In the genomic region with DNA sequence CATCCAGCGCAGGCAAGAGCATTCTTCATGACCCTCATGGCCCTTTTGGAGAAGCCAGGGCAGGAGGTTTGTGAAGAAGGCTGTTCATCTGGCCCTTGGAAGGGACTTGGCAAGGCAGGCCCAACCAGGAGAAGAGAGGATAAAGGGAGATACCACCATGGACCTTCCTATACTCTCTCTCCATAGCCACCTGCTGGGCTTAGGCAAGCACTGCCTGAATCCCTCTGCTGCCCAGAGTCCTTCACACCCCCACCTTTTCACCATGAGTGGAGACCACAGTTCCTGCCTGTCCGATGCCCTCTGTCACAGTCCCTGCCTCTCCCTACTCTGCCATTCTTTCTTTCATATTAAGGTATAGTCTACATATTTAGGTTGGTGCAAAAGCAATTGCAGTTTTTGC, we compare ENCODE assay signal across 8 cellular contexts. TPM values are rescaled to one million over a fixed set of nuclear protein-coding genes. Genes with fewer than 3 reads are reported as not detected.
DNase-seq lines count a peak whose midpoint lies in the region; ATAC-seq, FAIRE-seq and TF ChIP-seq lines count a peak whose summit lies in the region.

No MANE protein-coding gene starts in this region.

- H3K27me3 ChIP-seq in DND-41 (ENCODE audit: insufficient read depth, low read length, poor library complexity) = no peaks in the 10 kb centered on the region
- H3K27me3 ChIP-seq in HepG2 (ENCODE audit: control insufficient read depth in 1 of 2, insufficient read depth in 2 of 2, low read length in 2 of 2) = no peaks in the 10 kb centered on the region; a peak in 1 of 5 replicates

- peak; percentile 94 for FAIRE-seq in HepG2 (lab: Jason Lieb, UNC)

- ATAC-seq in DND-41 (ENCODE audit: insufficient read depth, low read depth) (peak; percentile 63), WTC11 (peak; percentile 81), HepG2 (peak; percentile 100), GM19328 (IDR thresholded peaks at IDR 0.05; ENCODE audit: unreplicated experiment) (no peak)

- H3K4me1 ChIP-seq in DND-41 (ENCODE audit: insufficient read depth, low read length) = no peaks in the 10 kb centered on the region
- no peaks in the 10 kb centered on the region for H3K4me1 ChIP-seq in HepG2 (ENCODE audit: insufficient read depth, low read length)

- no peak overlapping the region for H3K4me3 ChIP-seq in DND-41 (ENCODE audit: low read depth in 1 of 2, low read length in 2 of 2)
- no peak overlapping the region for H3K4me3 ChIP-seq in HepG2 (replicated peaks in 1 of 3; ENCODE audit: insufficient read depth in 1 of 3, low read depth in 2 of 3, low read length in 3 of 3)

- H3K36me3 ChIP-seq in DND-41 (ENCODE audit: insufficient read depth, low read length) (no peaks in the 10 kb centered on the region), HepG2 (replicated peaks in 1 of 2; ENCODE audit: control insufficient read depth in 1 of 2, insufficient read depth in 2 of 2, low read length in 2 of 2) (no peaks in the 10 kb centered on the region)

- intact Hi-C loops in HepG2 (cut with micrococcal nuclease; ENCODE audit: unreplicated experiment) = loop anchor here (1.0 to 10.0 kb wide), 3 partner anchors 82 to 205 kb away; no protein-coding TSS in a partner anchor

- no peaks in the 10 kb centered on the region for H3K36me3 Mint-ChIP-seq in WTC11

- TF ChIP-seq EP300 in HepG2 (IDR thresholded peaks at IDR 0.05; ENCODE audit: low read depth in 2 of 2, low read length in 2 of 2) (no peak), HepG2 (CRISPR knock-in tag; IDR thresholded peaks at IDR 0.05; ENCODE audit: borderline replicate concordance) (no peak)

- 0 out of 2 replicates have a peak, but pooled peaks cover 3% of the 10 kb centered on the region for H3K27me3 Mint-ChIP-seq in WTC11 (ENCODE audit: low read depth)

- no peak overlapping the region for H3K4me3 Mint-ChIP-seq in WTC11

- no peak overlapping the region for H2AFZ ChIP-seq in DND-41 (ENCODE audit: low read depth, low read length)
- no peak overlapping the region for H2AFZ ChIP-seq in HepG2 (ENCODE audit: low read length)

- peak; percentile 39 for TF ChIP-seq CTCF in DND-41 (IDR thresholded peaks at IDR 0.05; ENCODE audit: borderline replicate concordance, extremely low read depth, low read length, poor library complexity, severe bottlenecking)
- TF ChIP-seq CTCF in WTC11 (IDR thresholded peaks at IDR 0.05) = no peak
- TF ChIP-seq CTCF in HepG2 (CRISPR knock-in tag; IDR thresholded peaks at IDR 0.05) = peak; percentile 71

- H3K9me3 ChIP-seq in DND-41 (ENCODE audit: insufficient read depth, low read length, severe bottlenecking) (no peaks in the 10 kb centered on the region), HepG2 (ENCODE audit: low read length) (no peaks in the 10 kb centered on the region)

- no peaks in the 10 kb centered on the region for H3K4me1 Mint-ChIP-seq in WTC11

- peak; percentile 54 for TF ChIP-seq RAD21 in HepG2 (CRISPR knock-in tag; IDR thresholded peaks at IDR 0.05)

- no peak for TF ChIP-seq POLR2A in HepG2 (IDR thresholded peaks at IDR 0.05; ENCODE audit: insufficient read depth in 1 of 2, low read depth in 2 of 2, low read length in 2 of 2)

- DNase-seq in DND-41 (no peak), HEK293T (ENCODE audit: extremely low spot score) (peak; percentile 57), WTC11 (ENCODE audit: low spot score) (no peak), HepG2 (ENCODE audit: low spot score) (peak; percentile 66), H4 (ENCODE audit: low spot score) (no peak), A172 (ENCODE audit: low spot score) (no peak)
- DNase-seq in stimulated activated CD4-positive, alpha-beta T cell treated with anti-CD3 and anti-CD28 coated beads, Interleukin-15, amount 100 ng/mL, for 24 hours = no peak

- in situ Hi-C loops in HepG2 (cut with HindIII; ENCODE audit: extremely low pct_ligation_motif_present, low pct_unique_long_range_greater_than_20kb) = no loop called here

- no TSS peak for BruUV-seq in HepG2 (replicated peaks; lab: Mats Ljungman, UMichigan)

- WGBS in HepG2 (ENCODE audit: low lambda C conversion rate) = 39% methylated on average over 2 of the region's 2 CpGs

- H3K79me2 ChIP-seq in DND-41 (ENCODE audit: insufficient read depth, low read length) = no peaks in the 10 kb centered on the region
- H3K79me2 ChIP-seq in HepG2 (ENCODE audit: insufficient read depth, low read length) = no peaks in the 10 kb centered on the region

- no peaks in the 10 kb centered on the region for H4K20me1 ChIP-seq in DND-41 (ENCODE audit: insufficient read depth, low read length)
- no peaks in the 10 kb centered on the region for H4K20me1 ChIP-seq in HepG2 (ENCODE audit: insufficient read depth, low read length)

- CTCF ChIA-PET in HEK293T (lab: Yijun Ruan, JAX) (no interaction called here), WTC11 (lab: Charles Lee) (interaction anchor here (1.0 to 1.6 kb wide), 2 partner anchors 10 to 122 kb away, joined by 3 to 5 read pairs; no protein-coding TSS in a partner anchor), HepG2 (lab: Yijun Ruan, JAX; ENCODE audit: low intra/inter-chr PET ratio, low total read pairs) (interaction anchor here (1.0 to 2.3 kb wide), 3 partner anchors 122 to 211 kb away, joined by 4 to 15 read pairs (median 5); no protein-coding TSS in a partner anchor)

- no peak overlapping the region for H3K27ac ChIP-seq in DND-41 (ENCODE audit: low read length)
- no peak overlapping the region for H3K27ac ChIP-seq in HepG2 (ENCODE audit: extremely low read length, insufficient read depth, low read length)

- no peaks in the 10 kb centered on the region for H3K9me3 Mint-ChIP-seq in WTC11

- no peak overlapping the region for H3K27ac Mint-ChIP-seq in WTC11

- POLR2A ChIA-PET in HEK293T (lab: Yijun Ruan, JAX) (no interaction called here), WTC11 (lab: Charles Lee) (no interaction called here), HepG2 (lab: Yijun Ruan, JAX) (no interaction called here)

- H3K9ac ChIP-seq in DND-41 (ENCODE audit: low read depth, low read length) (no peak overlapping the region), HepG2 (ENCODE audit: insufficient read depth, low read depth, low read length) (no peak overlapping the region)

- H3K4me2 ChIP-seq in DND-41 (ENCODE audit: insufficient read depth, low read length) = no peak overlapping the region
- H3K4me2 ChIP-seq in HepG2 (ENCODE audit: low read depth, low read length) = no peak overlapping the region

TF ChIP-seq in HEK293T, 16 proteins besides CTCF, POLR2A, EP300 and RAD21 (continues in another document):
- no peak for TF ChIP-seq BHLHE40 (IDR thresholded peaks at IDR 0.05; ENCODE audit: borderline replicate concordance)
- no peak for TF ChIP-seq FOXA1 (IDR thresholded peaks at IDR 0.05)
- no peak for TF ChIP-seq SUZ12 (IDR thresholded peaks at IDR 0.05)
- TF ChIP-seq TARDBP (IDR thresholded peaks at IDR 0.05) = no peak

TF ChIP-seq in HepG2, 621 proteins besides CTCF, POLR2A, EP300 and RAD21 (continues in another document):
- TF ChIP-seq ISL2 (CRISPR knock-in tag; IDR thresholded peaks at IDR 0.05) = no peak
- TF ChIP-seq ZNF367 (CRISPR knock-in tag; IDR thresholded peaks at IDR 0.05; ENCODE audit: borderline replicate concordance) = no peak
- TF ChIP-seq ZNF605 (CRISPR knock-in tag; IDR thresholded peaks at IDR 0.05) = 0 out of 2 replicates have a peak, but pooled peaks have one; percentile 29
- no peak for TF ChIP-seq KMT2A (CRISPR knock-in tag; IDR thresholded peaks at IDR 0.05)
- TF ChIP-seq GTF3A (CRISPR knock-in tag; conservative IDR thresholded peaks at IDR 0.05) = no peak
- TF ChIP-seq, protein P1, sequence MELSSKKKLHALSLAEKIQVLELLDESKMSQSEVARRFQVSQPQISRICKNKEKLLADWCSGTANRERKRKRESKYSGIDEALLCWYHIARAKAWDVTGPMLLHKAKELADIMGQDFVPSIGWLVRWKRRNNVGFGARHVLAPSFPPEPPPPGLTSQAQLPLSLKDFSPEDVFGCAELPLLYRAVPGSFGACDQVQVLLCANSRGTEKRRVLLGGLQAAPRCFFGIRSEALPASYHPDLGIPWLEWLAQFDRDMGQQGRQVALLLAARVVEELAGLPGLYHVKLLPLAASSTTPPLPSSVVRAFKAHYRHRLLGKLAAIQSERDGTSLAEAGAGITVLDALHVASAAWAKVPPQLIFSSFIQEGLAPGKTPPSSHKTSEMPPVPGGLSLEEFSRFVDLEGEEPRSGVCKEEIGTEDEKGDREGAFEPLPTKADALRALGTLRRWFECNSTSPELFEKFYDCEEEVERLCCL (CRISPR knock-in tag; IDR thresholded peaks at IDR 0.05; ENCODE audit: borderline replicate concordance) = no peak
- TF ChIP-seq MTA3 (CRISPR knock-in tag; IDR thresholded peaks at IDR 0.05) = no peak
- TF ChIP-seq CENPX (CRISPR knock-in tag; IDR thresholded peaks at IDR 0.05) = no peak
- TF ChIP-seq CHCHD3 (CRISPR knock-in tag; IDR thresholded peaks at IDR 0.05) = no peak
- TF ChIP-seq STAG1 (CRISPR knock-in tag; IDR thresholded peaks at IDR 0.05) = peak; percentile 60
- no peak for TF ChIP-seq ZNF766 (CRISPR knock-in tag; IDR thresholded peaks at IDR 0.05; ENCODE audit: borderline replicate concordance)
- TF ChIP-seq MEIS2 (CRISPR knock-in tag; IDR thresholded peaks at IDR 0.05) = no peak

RNA-seq across cellular contexts. Expression of gene SFMBT1, which starts 10.6 kb away (rescaled TPM):
- 12.3 to 20.9 TPM (median 14.7 TPM) in 3 replicates for total RNA-seq in WTC11 (2021)
- total RNA-seq in HepG2 (2016; rRNA removed; fragmentation: Illumina TruSeq; extraction: Trizol) = 12.8 and 15.6 TPM in 2 replicates
- 8.9 and 9.3 TPM in 2 replicates for total RNA-seq in HepG2 (2016; cell fraction: cytosol; rRNA removed; fragmentation: Illumina TruSeq; extraction: Trizol; ENCODE audit: low read depth)
- 14.5 and 15.1 TPM in 2 replicates for total RNA-seq in HepG2 (2016; cell fraction: insoluble cytoplasmic fraction; rRNA removed; fragmentation: Illumina TruSeq; extraction: Trizol)
- 10.0 and 10.3 TPM in 2 replicates for total RNA-seq in HepG2 (2016; cell fraction: membrane; rRNA removed; fragmentation: Illumina TruSeq; extraction: Trizol)
- total RNA-seq in HepG2 (2016; cell fraction: nucleus; rRNA removed; fragmentation: Illumina TruSeq; extraction: Trizol) = 9.9 and 12.6 TPM in 2 replicates
- polyA plus RNA-seq in HepG2 (2011; rRNA removed) = 3.8 and 4.0 TPM in 2 replicates
- polyA plus RNA-seq in HepG2 (2011; cell fraction: cytosol; rRNA removed) = 2.9 and 3.8 TPM in 2 replicates
- 3.1 and 5.0 TPM in 2 replicates for polyA plus RNA-seq in HepG2 (2011; cell fraction: nucleus; rRNA removed)
- polyA plus RNA-seq in HepG2 (2012) = 3.3 TPM in 2 replicates
- polyA plus RNA-seq in HepG2 (2016; cell fraction: cytosol; fragmentation: Illumina TruSeq; extraction: Trizol; ENCODE audit: low read depth) = 1.5 TPM in 2 replicates
- 9.8 and 11.0 TPM in 2 replicates for polyA plus RNA-seq in HepG2 (2016; cell fraction: insoluble cytoplasmic fraction; fragmentation: Illumina TruSeq; extraction: Trizol; ENCODE audit: low read depth)
- polyA plus RNA-seq in HepG2 (2016; cell fraction: membrane; fragmentation: Illumina TruSeq; extraction: Trizol; ENCODE audit: low read depth) = 4.1 and 4.6 TPM in 2 replicates
- 9.0 and 10.5 TPM in 2 replicates for polyA plus RNA-seq in HepG2 (2016; cell fraction: nucleus; fragmentation: Illumina TruSeq; extraction: Trizol; ENCODE audit: insufficient read depth, low read depth)
- 13.9 and 50.6 TPM in 2 replicates for polyA minus RNA-seq in HepG2 (2011; rRNA and poly(A)+ RNA removed; ENCODE audit: low replicate concordance)
- polyA minus RNA-seq in HepG2 (2011; cell fraction: cytosol; rRNA and poly(A)+ RNA removed) = 5.8 and 10.0 TPM in 2 replicates
- polyA minus RNA-seq in HepG2 (2011; cell fraction: nucleus; rRNA and poly(A)+ RNA removed) = 13.1 and 13.9 TPM in 2 replicates
- total RNA-seq in H4 (2014; rRNA removed; shearing (Covaris generic)) = 3.5 and 8.0 TPM in 2 replicates
- total RNA-seq in A172 (2014; rRNA removed; shearing (Covaris generic)) = 15.8 and 25.0 TPM in 2 replicates

Comparison
In these comparisons a context has a peak if more than half of its experiments do, and no peak if none do; other contexts are left out.
1. DNase-seq: peak in HEK293T (single experiment) and HepG2 (single experiment); none in DND-41 (single experiment), WTC11 (single experiment), stimulated activated CD4-positive, alpha-beta T cell treated with anti-CD3 and anti-CD28 coated beads, Interleukin-15, amount 100 ng/mL, for 24 hours (single experiment), H4 (single experiment) and A172 (single experiment).